ENCODE assay signal across 8 cellular contexts in the genomic region with DNA sequence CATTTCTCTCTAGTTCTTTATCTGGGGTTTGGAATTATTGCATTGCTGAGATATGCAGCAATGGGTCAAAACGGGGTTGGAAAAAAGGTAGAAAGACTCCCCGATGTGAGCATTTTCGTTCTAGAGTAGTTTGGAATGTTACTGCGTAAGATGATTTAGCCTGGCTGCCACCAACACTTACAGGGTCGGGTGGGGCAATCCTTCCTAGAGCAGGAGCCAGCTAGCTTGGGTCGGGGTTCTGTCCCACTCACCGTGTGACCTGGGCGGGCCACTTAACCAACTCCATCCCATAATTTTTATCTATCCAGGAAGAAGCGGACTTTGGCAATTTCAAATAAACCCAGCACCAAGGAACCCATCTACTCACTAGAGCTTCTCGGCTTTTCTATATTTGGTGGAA.
A peak's percentile ranks its signal among the peaks of the same experiment; 100 is the strongest.
DNase-seq lines count a peak whose midpoint lies in the region; ATAC-seq and TF ChIP-seq lines count a peak whose summit lies in the region.
"Had no signal": no experiment of that assay in that cellular context is flagged by ENCODE, and none has a peak within 500 bp of the region (broad histone marks: within the 10 kb centered on the region; RNA-seq: fewer than 3 reads in every experiment).

No MANE protein-coding gene starts in this region.

- DNase-seq in H4 (ENCODE audit: low spot score) (peak; percentile 58), NCI-H2227 (lab: John Stamatoyannopoulos, UW; ENCODE audit: unreplicated experiment) (peak; percentile 61), brain microvascular endothelial cell (peak; percentile 20), SKM-1 (lab: John Stamatoyannopoulos, UW; ENCODE audit: unreplicated experiment) (no peak), activated T-cell treated with anti-CD3 and anti-CD28 coated beads for 4 hours (no peak)

- TF ChIP-seq CTCF in brain microvascular endothelial cell (IDR thresholded peaks at IDR 0.05; ENCODE audit: low read depth, low read length, missing control alignments) (no peak), neural cell (IDR thresholded peaks at IDR 0.05; ENCODE audit: poor library complexity, severe bottlenecking) (no peak)

- H3K4me2 ChIP-seq in neural cell (ENCODE audit: low read length): no peak overlapping the region

- ATAC-seq in HG02759 (IDR thresholded peaks at IDR 0.05; ENCODE audit: unreplicated experiment): no peak

- H2AFZ ChIP-seq in neural cell (ENCODE audit: low read depth, low read length): no peak overlapping the region

- no peak for TF ChIP-seq RAD21 in neural cell (conservative IDR thresholded peaks at IDR 0.05)

- no peaks in the 10 kb centered on the region for H3K36me3 ChIP-seq in brain microvascular endothelial cell (replicated peaks)
- no peaks in the 10 kb centered on the region for H3K36me3 ChIP-seq in neural cell (ENCODE audit: insufficient read depth, low read length)

- in situ Hi-C loops in brain microvascular endothelial cell (cut with HindIII; ENCODE audit: low pct_ligation_motif_present, low sequenced_read_pairs): no loop called here

- H3K27me3 ChIP-seq in brain microvascular endothelial cell (replicated peaks): no peaks in the 10 kb centered on the region
- no peaks in the 10 kb centered on the region for H3K27me3 ChIP-seq in neural cell (ENCODE audit: insufficient read depth, low read depth, low read length)

- H3K79me2 ChIP-seq in neural cell (replicated peaks; ENCODE audit: insufficient read depth, low read length): no peaks in the 10 kb centered on the region

- no peak for TF ChIP-seq EP300 in neural cell (conservative IDR thresholded peaks at IDR 0.05; ENCODE audit: poor library complexity, severe bottlenecking)

- H3K9me2 ChIP-seq in neural cell (ENCODE audit: insufficient read depth, low read length): no peaks in the 10 kb centered on the region

- no peak overlapping the region for H3K27ac ChIP-seq in brain microvascular endothelial cell
- no peak overlapping the region for H3K27ac ChIP-seq in neural cell (ENCODE audit: low read length)
- H3K27ac ChIP-seq: HL-60 had no signal

- H3K4me3 ChIP-seq in brain microvascular endothelial cell (ENCODE audit: low read depth, low read length) (peak overlapping the region; percentile 54), neural cell (ENCODE audit: low read length) (peak overlapping the region; percentile 46)

- no peaks in the 10 kb centered on the region for H3F3A ChIP-seq in neural cell (ENCODE audit: insufficient read depth, low read length, poor library complexity, severe bottlenecking)

- no peaks in the 10 kb centered on the region for H3K9me3 ChIP-seq in neural cell (ENCODE audit: low read length)

- no peaks in the 10 kb centered on the region for H4K20me1 ChIP-seq in neural cell (ENCODE audit: insufficient read depth)

- H3K9ac ChIP-seq in neural cell (ENCODE audit: low read length): no peak overlapping the region

TF ChIP-seq in neural cell, 6 proteins besides CTCF, POLR2A, EP300 and RAD21:
- TF ChIP-seq MXI1 (conservative IDR thresholded peaks at IDR 0.05; ENCODE audit: poor library complexity, severe bottlenecking) (no peak), TAF1 (IDR thresholded peaks at IDR 0.05; ENCODE audit: low read depth) (no peak), EZH2 (IDR thresholded peaks at IDR 0.05; ENCODE audit: borderline replicate concordance, insufficient read depth, low read length, poor library complexity, severe bottlenecking) (no peak)

Comparison
In these comparisons a context has a peak if more than half of its experiments do, and no peak if none do; other contexts are left out.
1. DNase-seq: peak in H4 (single experiment), NCI-H2227 (single experiment) and brain microvascular endothelial cell (single experiment); none in SKM-1 (single experiment) and activated T-cell treated with anti-CD3 and anti-CD28 coated beads for 4 hours (single experiment).